8 cellular contexts compared by ENCODE assay signal in genomic region chr20:52105573-52106422, GRCh38.
DNase-seq lines count a peak whose midpoint lies in the region; ATAC-seq and TF ChIP-seq lines count a peak whose summit lies in the region.

No MANE protein-coding gene starts in this region.

- H3K36me3 ChIP-seq in PC-9 (ENCODE audit: low read depth) (no peaks in the 10 kb centered on the region), esophagus muscularis mucosa (no peaks in the 10 kb centered on the region), neural progenitor cell (no peaks in the 10 kb centered on the region)

- H3K27ac ChIP-seq in PC-9 = 0 out of 2 replicates have a peak overlapping the region, but pooled peaks have one; percentile 71
- no peak overlapping the region for H3K27ac ChIP-seq in esophagus muscularis mucosa (replicated peaks in 1 of 4)
- H3K27ac ChIP-seq in neural progenitor cell = no peak overlapping the region

- H3K9ac ChIP-seq in neural progenitor cell = no peak overlapping the region

- POLR2A ChIA-PET in PC-9 (lab: Charles Lee; ENCODE audit: unreplicated experiment) = interaction anchor here (0.6 to 0.8 kb wide), 4 partner anchors 32 to 1429 kb away, joined by 3 to 15 read pairs (median 4); no protein-coding TSS in a partner anchor

- H3K27me3 ChIP-seq in PC-9 (ENCODE audit: insufficient read depth, low read depth) = no peaks in the 10 kb centered on the region
- peaks cover 0 to 41% (median 23%) of the 10 kb centered on the region in 4 donors for H3K27me3 ChIP-seq in esophagus muscularis mucosa
- peaks cover 49% of the 10 kb centered on the region for H3K27me3 ChIP-seq in neural progenitor cell

- TF ChIP-seq CTCF in PC-9 (conservative IDR thresholded peaks at IDR 0.05) = peak; percentile 69
- TF ChIP-seq CTCF in esophagus muscularis mucosa (IDR thresholded peaks at IDR 0.05) = no peak
- TF ChIP-seq CTCF in neural progenitor cell (IDR thresholded peaks at IDR 0.05) = peak; percentile 62

- peaks cover 28% of the 10 kb centered on the region; the same call in 1 of the 2 replicates for H3F3A ChIP-seq in PC-9 (ENCODE audit: insufficient read depth, low read depth)
- peaks cover 50% of the 10 kb centered on the region for H3F3A ChIP-seq in neural progenitor cell (ENCODE audit: low read depth)

- ATAC-seq in GM18858 (IDR thresholded peaks at IDR 0.05; ENCODE audit: unreplicated experiment) (no peak), HG03457 (IDR thresholded peaks at IDR 0.05; ENCODE audit: unreplicated experiment) (no peak), HG03460 (IDR thresholded peaks at IDR 0.05; ENCODE audit: unreplicated experiment) (no peak)

- 15% methylated on average over 37 of the region's 39 CpGs for WGBS in esophagus muscularis mucosa

- H3K79me2 ChIP-seq in PC-9 (ENCODE audit: low read depth) (peaks cover 37% of the 10 kb centered on the region), neural progenitor cell (ENCODE audit: low read depth) (peaks cover 15% of the 10 kb centered on the region)

- no peaks in the 10 kb centered on the region for H3K36me3 Mint-ChIP-seq in neural progenitor cell

- H3K4me1 ChIP-seq in PC-9 (replicated peaks; ENCODE audit: insufficient read depth) (peaks cover 19% of the 10 kb centered on the region), esophagus muscularis mucosa (peaks cover 26 to 30% (median 30%) of the 10 kb centered on the region in 4 donors), neural progenitor cell (peaks cover 17% of the 10 kb centered on the region)

- H3K9me2 ChIP-seq in PC-9 (ENCODE audit: insufficient read depth) = no peaks in the 10 kb centered on the region

- H3K9me3 ChIP-seq in PC-9 (ENCODE audit: insufficient read depth, low read depth) = no peaks in the 10 kb centered on the region
- H3K9me3 ChIP-seq in esophagus muscularis mucosa = no peaks in the 10 kb centered on the region
- H3K9me3 ChIP-seq in neural progenitor cell (ENCODE audit: low read depth) = no peaks in the 10 kb centered on the region

- H3K4me2 ChIP-seq in PC-9 (peak overlapping the region; percentile 92), neural progenitor cell (peak overlapping the region; percentile 91)

- H3K9me3 Mint-ChIP-seq in neural progenitor cell = peaks cover 3% of the 10 kb centered on the region

- H4K20me1 ChIP-seq in PC-9 (ENCODE audit: insufficient read depth) = peaks cover 6% of the 10 kb centered on the region; the same call in 1 of the 2 replicates
- H4K20me1 ChIP-seq in neural progenitor cell (ENCODE audit: low read depth) = peaks cover 5% of the 10 kb centered on the region

- H3K27me3 Mint-ChIP-seq in neural progenitor cell (ENCODE audit: insufficient read depth, low read depth) = peaks cover 41% of the 10 kb centered on the region

- peak overlapping the region; percentile 84 for H3K4me3 Mint-ChIP-seq in neural progenitor cell

- TF ChIP-seq EP300 in esophagus muscularis mucosa (IDR thresholded peaks at IDR 0.05) = no peak

- no peak for TF ChIP-seq POLR2A in esophagus muscularis mucosa (IDR thresholded peaks at IDR 0.05; ENCODE audit: low read depth)

- peak overlapping the region; percentile 81 for H3K4me3 ChIP-seq in PC-9
- H3K4me3 ChIP-seq in esophagus muscularis mucosa = peak overlapping the region; percentile 48 to 60 (median 50)
- H3K4me3 ChIP-seq in neural progenitor cell = peak overlapping the region; percentile 61

- DNase-seq in DMS114 treated with DMSO at 0.1 percent for 48 hours (lab: John Stamatoyannopoulos, UW; ENCODE audit: unreplicated experiment) (peak; percentile 77), PC-9 (peak; percentile 47 to 60), esophagus muscularis mucosa (ENCODE audit: extremely low spot score) (no peak), neural progenitor cell (ENCODE audit: low spot score) (peak; percentile 88), NCI-H1417 treated with DMSO at 0.1 percent for 48 hours (lab: John Stamatoyannopoulos, UW) (no peak)

- H3K27ac Mint-ChIP-seq in neural progenitor cell = no peak overlapping the region

- peaks cover 18% of the 10 kb centered on the region for H3K4me1 Mint-ChIP-seq in neural progenitor cell

- CTCF ChIA-PET in PC-9 (lab: Charles Lee) = interaction anchor here (1.4 to 2.7 kb wide), 2 partner anchors 19 to 23 kb away, joined by 6 to 16 read pairs; no protein-coding TSS in a partner anchor

- peak overlapping the region; percentile 90 for H2AFZ ChIP-seq in PC-9
- H2AFZ ChIP-seq in neural progenitor cell (replicated peaks) = peak overlapping the region; percentile 58

- no TSS peak for BruUV-seq in PC-9 (replicated peaks; lab: Mats Ljungman, UMichigan)

- intact Hi-C loops in PC-9 (cut with micrococcal nuclease; ENCODE audit: unreplicated experiment) (no loop called here), esophagus muscularis mucosa (cut with DNase I) (no loop called here)

Comparison
In these comparisons a context has a peak if more than half of its experiments do, and no peak if none do; other contexts are left out.
1. DNase-seq: peak in DMS114 treated with DMSO at 0.1 percent for 48 hours (single experiment), PC-9 (2 of 2) and neural progenitor cell (single experiment); none in esophagus muscularis mucosa (single experiment) and NCI-H1417 treated with DMSO at 0.1 percent for 48 hours (single experiment).
2. CTCF ChIP-seq: peak in PC-9 (single experiment) and neural progenitor cell (single experiment); none in esophagus muscularis mucosa (0 of 3).
3. Peak in every context shown above with its lines, with median percentiles within 50 percentile points of each other: H3K4me3 ChIP-seq.